In genomic region chr19:53521373-53522202, GRCh38 we compare ENCODE assay signal across 8 cellular contexts. TPM values are rescaled to one million over a fixed set of nuclear protein-coding genes. Genes with fewer than 3 reads are reported as not detected.
DNase-seq lines count a peak whose midpoint lies in the region; ATAC-seq, FAIRE-seq and TF ChIP-seq lines count a peak whose summit lies in the region.

No MANE protein-coding gene starts in this region.

- H3K4me2 ChIP-seq in astrocyte (ENCODE audit: low read length), result peak overlapping the region; percentile 97
- peak overlapping the region; percentile 78 for H3K4me2 ChIP-seq in mesenchymal stem cell (ENCODE audit: low read length, poor library complexity, severe bottlenecking)

- H3K27ac Mint-ChIP-seq in astrocyte (ENCODE audit: unreplicated experiment), result no peak overlapping the region

- H3K36me3 ChIP-seq in heart left ventricle (peaks cover 0 to 4% (median 0%) of the 10 kb centered on the region in 9 donors), astrocyte (ENCODE audit: insufficient read depth, low read length) (no peaks in the 10 kb centered on the region), mesenchymal stem cell (ENCODE audit: control insufficient read depth in 1 of 2, insufficient read depth in 2 of 2, low read depth in 1 of 2, low read length in 2 of 2) (no peaks in the 10 kb centered on the region), upper lobe of right lung (no peaks in the 10 kb centered on the region)

- no peak overlapping the region for H3K18ac ChIP-seq in mesenchymal stem cell (ENCODE audit: low read depth in 1 of 2, low read length in 2 of 2)

- H2BK15ac ChIP-seq in mesenchymal stem cell (ENCODE audit: low read depth, poor library complexity, severe bottlenecking), result no peak overlapping the region

- 19 to 42% (median 21%) methylated on average over 15 to 33 of the region's 33 CpGs for WGBS in heart left ventricle, 4 donors
- WGBS in mesenchymal stem cell, result 16% methylated on average over 32 of the region's 33 CpGs

- no peak overlapping the region for H2BK5ac ChIP-seq in mesenchymal stem cell (ENCODE audit: low read depth, low read length, poor library complexity, severe bottlenecking)

- peak in 1 of 5 donors; percentile 35 for DNase-seq in heart left ventricle
- DNase-seq in cardiac septum (ENCODE audit: low spot score), result no peak
- no peak for DNase-seq in astrocyte (ENCODE audit: low read depth)
- no peak for DNase-seq in mesenchymal stem cell
- no peak for DNase-seq in upper lobe of right lung
- no peak for DNase-seq in COR-L47 (lab: John Stamatoyannopoulos, UW)

- H3K23ac ChIP-seq in mesenchymal stem cell (ENCODE audit: low read length in 2 of 2), result peak overlapping the region in 1 of 2 experiments; percentile 5

- H3K9ac ChIP-seq in astrocyte (ENCODE audit: low read length), result peak overlapping the region; percentile 75
- peak overlapping the region; percentile 87 for H3K9ac ChIP-seq in mesenchymal stem cell (ENCODE audit: low read length)

- H2BK120ac ChIP-seq in mesenchymal stem cell (ENCODE audit: low read depth, low read length), result no peak overlapping the region

- no peaks in the 10 kb centered on the region for H3K4me1 Mint-ChIP-seq in astrocyte (ENCODE audit: low read depth, unreplicated experiment)

- peaks cover 1% of the 10 kb centered on the region for H3K36me3 Mint-ChIP-seq in astrocyte (ENCODE audit: low read depth, unreplicated experiment)

- H3K4me3 ChIP-seq in heart left ventricle (peak overlapping the region; percentile 8 to 65 (median 58)), astrocyte (ENCODE audit: insufficient read depth, low read depth, low read length) (peak overlapping the region; percentile 80), mesenchymal stem cell (ENCODE audit: insufficient read depth in 1 of 2, low read depth in 1 of 2, low read length in 2 of 2) (peak overlapping the region; percentile 69 to 94), upper lobe of right lung (peak overlapping the region; percentile 64)

- H3K27ac ChIP-seq in heart left ventricle (peak overlapping the region in 1 of 12 donors; percentile 88), astrocyte (ENCODE audit: low read depth, low read length) (peak overlapping the region; percentile 11), mesenchymal stem cell (ENCODE audit: low read length, poor library complexity, severe bottlenecking) (no peak overlapping the region), upper lobe of right lung (no peak overlapping the region)

- no peak overlapping the region for H4K8ac ChIP-seq in mesenchymal stem cell (ENCODE audit: low read length)

- H3K27me3 Mint-ChIP-seq in astrocyte (ENCODE audit: low read depth, unreplicated experiment), result no peaks in the 10 kb centered on the region

- no peak overlapping the region for H4K91ac ChIP-seq in mesenchymal stem cell (ENCODE audit: low read length)

- TF ChIP-seq CTCF in heart left ventricle (IDR thresholded peaks at IDR 0.05) (no peak), astrocyte (IDR thresholded peaks at IDR 0.05; ENCODE audit: insufficient read depth, low read depth, low read length) (no peak), upper lobe of right lung (IDR thresholded peaks at IDR 0.05) (no peak)

- no peak for FAIRE-seq in astrocyte (lab: Jason Lieb, UNC)

- H3K79me1 ChIP-seq in mesenchymal stem cell (replicated peaks; ENCODE audit: low read length, poor library complexity, severe bottlenecking), result peaks cover 7% of the 10 kb centered on the region

- H2BK12ac ChIP-seq in mesenchymal stem cell (ENCODE audit: low read length in 2 of 2), result no peak overlapping the region

- intact Hi-C loops in heart left ventricle (cut with DNase I), result loop anchor here in 1 of 10 donors (2.0 to 5.0 kb wide), 2 partner anchors 55 to 324 kb away; partner anchors contain the start of gene ZNF813
- intact Hi-C loops in cardiac septum (cut with DNase I), result loop anchor here (5.0 kb wide), 1 partner anchor 54 kb away; the partner anchor contains the start of gene ZNF813
- intact Hi-C loops in upper lobe of right lung (cut with DNase I), result no loop called here

- H3K79me2 ChIP-seq in astrocyte (ENCODE audit: insufficient read depth, low read length), result peaks cover 9% of the 10 kb centered on the region

- H2AK5ac ChIP-seq in mesenchymal stem cell (ENCODE audit: low read length, severe bottlenecking), result no peak overlapping the region

- no peaks in the 10 kb centered on the region for H3K27me3 ChIP-seq in heart left ventricle
- H3K27me3 ChIP-seq in astrocyte (ENCODE audit: insufficient read depth, low read length), result no peaks in the 10 kb centered on the region
- H3K27me3 ChIP-seq in mesenchymal stem cell (ENCODE audit: control insufficient read depth in 1 of 2, insufficient read depth in 1 of 2, low read length in 2 of 2), result no peaks in the 10 kb centered on the region
- H3K27me3 ChIP-seq in upper lobe of right lung, result no peaks in the 10 kb centered on the region

- H3K14ac ChIP-seq in mesenchymal stem cell (ENCODE audit: low read length in 2 of 2), result peak overlapping the region in 1 of 2 experiments; percentile 10

- no peak for ATAC-seq in heart left ventricle
- ATAC-seq in upper lobe of right lung, result no peak
- no peak for ATAC-seq in HG03196 (IDR thresholded peaks at IDR 0.05; ENCODE audit: unreplicated experiment)
- ATAC-seq in HG02970 (IDR thresholded peaks at IDR 0.05; ENCODE audit: low FRiP score, unreplicated experiment), result no peak

- no peak overlapping the region for H3K4ac ChIP-seq in mesenchymal stem cell (ENCODE audit: low read depth in 1 of 2, low read length in 2 of 2)

- H3K9me3 Mint-ChIP-seq in astrocyte (ENCODE audit: unreplicated experiment), result peaks cover 5% of the 10 kb centered on the region

- H4K20me1 ChIP-seq in astrocyte (ENCODE audit: insufficient read depth, low read length), result no peaks in the 10 kb centered on the region

- no peak for TF ChIP-seq POLR2A in heart left ventricle (IDR thresholded peaks at IDR 0.05)

- H2AFZ ChIP-seq in astrocyte (ENCODE audit: low read depth, low read length), result peak overlapping the region; percentile 94
- H2AFZ ChIP-seq in mesenchymal stem cell (ENCODE audit: low read depth, low read length), result peak overlapping the region; percentile 65

- peaks cover 0 to 15% (median 10%) of the 10 kb centered on the region in 12 donors for H3K4me1 ChIP-seq in heart left ventricle
- peaks cover 9% of the 10 kb centered on the region for H3K4me1 ChIP-seq in astrocyte (ENCODE audit: insufficient read depth, low read length)
- peaks cover 8% of the 10 kb centered on the region for H3K4me1 ChIP-seq in mesenchymal stem cell (ENCODE audit: control insufficient read depth, insufficient read depth, low read depth, low read length)
- peaks cover 5% of the 10 kb centered on the region for H3K4me1 ChIP-seq in upper lobe of right lung

- peak overlapping the region; percentile 98 for H3K4me3 Mint-ChIP-seq in astrocyte (ENCODE audit: unreplicated experiment)

- H3K9me3 ChIP-seq in heart left ventricle, result peaks cover 0 to 26% (median 5%) of the 10 kb centered on the region in 12 donors
- peaks cover 9% of the 10 kb centered on the region for H3K9me3 ChIP-seq in astrocyte (ENCODE audit: insufficient read depth, low read depth, low read length)
- peaks cover 12% of the 10 kb centered on the region for H3K9me3 ChIP-seq in mesenchymal stem cell (ENCODE audit: control insufficient read depth, low read length)
- H3K9me3 ChIP-seq in upper lobe of right lung, result peaks cover 6% of the 10 kb centered on the region

RNA-seq across cellular contexts. Expression of gene ZNF331, which starts 16.4 kb away (rescaled TPM):
- total RNA-seq in heart left ventricle (10 to 100 TPM in 6 of 9 donors, 1 to 10 TPM in 3; 7.6 to 25.8 (median 12.3) TPM), cardiac septum (9.8 TPM), astrocyte (4.8 and 5.1 TPM in 2 replicates), upper lobe of right lung (30.1 TPM)
- 1 to 10 TPM; 8.0 to 9.0 TPM for polyA plus RNA-seq in heart left ventricle
- 3.8 TPM for polyA plus RNA-seq in mesenchymal stem cell (2013, experiment 1 of 2)
- 3.5 TPM for polyA plus RNA-seq in mesenchymal stem cell (2013, experiment 2 of 2)

RNA-seq across cellular contexts. Expression of gene ZNF813, which starts 54.1 kb away (rescaled TPM):
- total RNA-seq in heart left ventricle, result 1 to 10 TPM in 8 of 9 donors, under 1 TPM in 1; 0.82 to 2.5 (median 1.2) TPM
- under 1 TPM; 0.42 to 0.96 TPM for polyA plus RNA-seq in heart left ventricle
- 0.75 TPM for total RNA-seq in cardiac septum
- total RNA-seq in astrocyte, result 3.7 and 4.1 TPM in 2 replicates
- polyA plus RNA-seq in mesenchymal stem cell (2013, experiment 1 of 2), result 1.6 TPM
- 1.6 TPM for polyA plus RNA-seq in mesenchymal stem cell (2013, experiment 2 of 2)
- 4.6 TPM for total RNA-seq in upper lobe of right lung
